1 cellular context compared by ENCODE assay signal in genomic region chr2:19989681-19990415, GRCh38.
TF ChIP-seq lines count a peak whose summit lies in the region.

Gene WDR35 (minus strand): TSS chr2:19990105. CDS start chr2:19990015, 90 bp downstream.

TF ChIP-seq in HepG2, 621 proteins besides CTCF, POLR2A, EP300 and RAD21 (continued from another document and continues in another):
- TF ChIP-seq, protein P1, sequence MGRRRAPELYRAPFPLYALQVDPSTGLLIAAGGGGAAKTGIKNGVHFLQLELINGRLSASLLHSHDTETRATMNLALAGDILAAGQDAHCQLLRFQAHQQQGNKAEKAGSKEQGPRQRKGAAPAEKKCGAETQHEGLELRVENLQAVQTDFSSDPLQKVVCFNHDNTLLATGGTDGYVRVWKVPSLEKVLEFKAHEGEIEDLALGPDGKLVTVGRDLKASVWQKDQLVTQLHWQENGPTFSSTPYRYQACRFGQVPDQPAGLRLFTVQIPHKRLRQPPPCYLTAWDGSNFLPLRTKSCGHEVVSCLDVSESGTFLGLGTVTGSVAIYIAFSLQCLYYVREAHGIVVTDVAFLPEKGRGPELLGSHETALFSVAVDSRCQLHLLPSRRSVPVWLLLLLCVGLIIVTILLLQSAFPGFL (CRISPR knock-in tag; IDR thresholded peaks at IDR 0.05): no peak
- TF ChIP-seq MYNN (CRISPR knock-in tag; IDR thresholded peaks at IDR 0.05; ENCODE audit: low read depth) (peak; percentile 27; the same call in 1 of the 2 replicates), AHR (CRISPR knock-in tag; IDR thresholded peaks at IDR 0.05) (peak; percentile 69; the same call in 1 of the 2 replicates), KLF13 (CRISPR knock-in tag; IDR thresholded peaks at IDR 0.05) (0 out of 2 replicates have a peak, but pooled peaks have one; percentile 73), ZNF251 (CRISPR knock-in tag; IDR thresholded peaks at IDR 0.05) (no peak), ZNF839 (CRISPR knock-in tag; IDR thresholded peaks at IDR 0.05; ENCODE audit: borderline replicate concordance) (peak; percentile 93), TERF1 (CRISPR knock-in tag; IDR thresholded peaks at IDR 0.05) (no peak), ZNF781 (CRISPR knock-in tag; IDR thresholded peaks at IDR 0.05; ENCODE audit: borderline replicate concordance, not compliant biosample characterization) (peak; percentile 97), TIGD3 (CRISPR knock-in tag; IDR thresholded peaks at IDR 0.05; ENCODE audit: borderline replicate concordance) (peak; percentile 97), NCOR1 (IDR thresholded peaks at IDR 0.05; ENCODE audit: borderline replicate concordance, low read length) (no peak), FOXA3 (CRISPR knock-in tag; IDR thresholded peaks at IDR 0.05) (peak; percentile 75), HNF1A (IDR thresholded peaks at IDR 0.05; ENCODE audit: low read depth) (no peak), HNF1A (CRISPR knock-in tag; IDR thresholded peaks at IDR 0.05; ENCODE audit: borderline replicate concordance) (peak; percentile 80), ZKSCAN8 (CRISPR knock-in tag; IDR thresholded peaks at IDR 0.05; ENCODE audit: borderline replicate concordance) (0 out of 2 replicates have a peak, but pooled peaks have one; percentile 39), ZNF749 (CRISPR knock-in tag; IDR thresholded peaks at IDR 0.05; ENCODE audit: borderline replicate concordance) (peak; percentile 92; the same call in 1 of the 2 replicates), ZNF30 (CRISPR knock-in tag; IDR thresholded peaks at IDR 0.05) (peak; percentile 86; the same call in 1 of the 2 replicates), ATF7-NPFF (CRISPR knock-in tag; IDR thresholded peaks at IDR 0.05; ENCODE audit: low read depth) (peak; percentile 99), ZNF12 (CRISPR knock-in tag; IDR thresholded peaks at IDR 0.05) (0 out of 2 replicates have a peak, but pooled peaks have one; percentile 4), ZNF407 (CRISPR knock-in tag; IDR thresholded peaks at IDR 0.05; ENCODE audit: not compliant biosample characterization) (peak; percentile 96), ZNF883 (CRISPR knock-in tag; IDR thresholded peaks at IDR 0.05; ENCODE audit: not compliant biosample characterization) (peak; percentile 98), TOE1 (CRISPR knock-in tag; IDR thresholded peaks at IDR 0.05) (peak; percentile 56; the same call in 1 of the 2 replicates), SOX13 (IDR thresholded peaks at IDR 0.05) (no peak), SOX13 (CRISPR knock-in tag; conservative IDR thresholded peaks at IDR 0.05 in 1 of 2, IDR thresholded peaks at IDR 0.05 in 1 of 2) (peak in 1 of 2 experiments; percentile 61; a peak in 2 of 4 replicates), ZNF737 (CRISPR knock-in tag; IDR thresholded peaks at IDR 0.05; ENCODE audit: borderline replicate concordance) (no peak), ZNF562 (CRISPR knock-in tag; IDR thresholded peaks at IDR 0.05; ENCODE audit: borderline replicate concordance) (no peak)
- TF ChIP-seq, protein P2, sequence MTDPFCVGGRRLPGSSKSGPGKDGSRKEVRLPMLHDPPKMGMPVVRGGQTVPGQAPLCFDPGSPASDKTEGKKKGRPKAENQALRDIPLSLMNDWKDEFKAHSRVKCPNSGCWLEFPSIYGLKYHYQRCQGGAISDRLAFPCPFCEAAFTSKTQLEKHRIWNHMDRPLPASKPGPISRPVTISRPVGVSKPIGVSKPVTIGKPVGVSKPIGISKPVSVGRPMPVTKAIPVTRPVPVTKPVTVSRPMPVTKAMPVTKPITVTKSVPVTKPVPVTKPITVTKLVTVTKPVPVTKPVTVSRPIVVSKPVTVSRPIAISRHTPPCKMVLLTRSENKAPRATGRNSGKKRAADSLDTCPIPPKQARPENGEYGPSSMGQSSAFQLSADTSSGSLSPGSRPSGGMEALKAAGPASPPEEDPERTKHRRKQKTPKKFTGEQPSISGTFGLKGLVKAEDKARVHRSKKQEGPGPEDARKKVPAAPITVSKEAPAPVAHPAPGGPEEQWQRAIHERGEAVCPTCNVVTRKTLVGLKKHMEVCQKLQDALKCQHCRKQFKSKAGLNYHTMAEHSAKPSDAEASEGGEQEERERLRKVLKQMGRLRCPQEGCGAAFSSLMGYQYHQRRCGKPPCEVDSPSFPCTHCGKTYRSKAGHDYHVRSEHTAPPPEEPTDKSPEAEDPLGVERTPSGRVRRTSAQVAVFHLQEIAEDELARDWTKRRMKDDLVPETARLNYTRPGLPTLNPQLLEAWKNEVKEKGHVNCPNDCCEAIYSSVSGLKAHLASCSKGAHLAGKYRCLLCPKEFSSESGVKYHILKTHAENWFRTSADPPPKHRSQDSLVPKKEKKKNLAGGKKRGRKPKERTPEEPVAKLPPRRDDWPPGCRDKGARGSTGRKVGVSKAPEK (CRISPR knock-in tag; IDR thresholded peaks at IDR 0.05; ENCODE audit: borderline replicate concordance): peak; percentile 95
- TF ChIP-seq, protein P3, sequence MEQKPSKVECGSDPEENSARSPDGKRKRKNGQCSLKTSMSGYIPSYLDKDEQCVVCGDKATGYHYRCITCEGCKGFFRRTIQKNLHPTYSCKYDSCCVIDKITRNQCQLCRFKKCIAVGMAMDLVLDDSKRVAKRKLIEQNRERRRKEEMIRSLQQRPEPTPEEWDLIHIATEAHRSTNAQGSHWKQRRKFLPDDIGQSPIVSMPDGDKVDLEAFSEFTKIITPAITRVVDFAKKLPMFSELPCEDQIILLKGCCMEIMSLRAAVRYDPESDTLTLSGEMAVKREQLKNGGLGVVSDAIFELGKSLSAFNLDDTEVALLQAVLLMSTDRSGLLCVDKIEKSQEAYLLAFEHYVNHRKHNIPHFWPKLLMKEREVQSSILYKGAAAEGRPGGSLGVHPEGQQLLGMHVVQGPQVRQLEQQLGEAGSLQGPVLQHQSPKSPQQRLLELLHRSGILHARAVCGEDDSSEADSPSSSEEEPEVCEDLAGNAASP (CRISPR knock-in tag; IDR thresholded peaks at IDR 0.05; ENCODE audit: borderline replicate concordance): peak; percentile 89
